9 cellular contexts compared by ENCODE assay signal in the genomic region with DNA sequence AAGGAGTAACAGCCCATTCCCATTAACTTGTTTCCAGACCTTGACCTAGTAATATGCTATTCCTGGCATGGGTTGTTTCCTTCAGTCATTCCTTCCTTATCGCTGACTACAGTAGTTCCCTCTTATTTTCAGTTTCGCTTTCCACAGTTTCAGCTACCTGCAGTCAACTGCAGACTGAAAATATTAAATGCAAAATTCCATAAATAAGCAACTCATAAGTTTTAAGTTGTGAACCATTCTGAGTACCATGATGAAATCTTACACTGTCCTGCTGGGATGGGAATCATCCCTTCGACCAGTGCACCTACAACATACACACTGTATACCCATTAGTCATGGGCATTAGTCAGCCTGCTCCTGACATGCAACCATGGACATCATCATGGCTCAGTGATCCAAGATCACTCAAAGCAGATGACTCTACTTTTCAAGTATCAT.
DNase-seq lines count a peak whose midpoint lies in the region; ATAC-seq and TF ChIP-seq lines count a peak whose summit lies in the region.
"Had no signal": no experiment of that assay in that cellular context is flagged by ENCODE, and none has a peak within 500 bp of the region (broad histone marks: within the 10 kb centered on the region; RNA-seq: fewer than 3 reads in every experiment).

No MANE protein-coding gene starts in this region.

- no peaks in the 10 kb centered on the region for H3K9me3 ChIP-seq in OCI-LY1 (ENCODE audit: low read length)
- no peaks in the 10 kb centered on the region for H3K9me3 ChIP-seq in trophoblast cell (ENCODE audit: insufficient read depth, low read depth, low read length)
- H3K9me3 ChIP-seq in gastrocnemius medialis, result no peaks in the 10 kb centered on the region
- no peaks in the 10 kb centered on the region for H3K9me3 ChIP-seq in SJCRH30 (replicated peaks)

- H4K12ac ChIP-seq in trophoblast cell (ENCODE audit: low read depth, low read length), result no peak overlapping the region

- H3K27ac ChIP-seq in OCI-LY1 (ENCODE audit: low read depth, low read length, poor library complexity, severe bottlenecking) (no peak overlapping the region), trophoblast cell (ENCODE audit: low read depth, low read length) (no peak overlapping the region), gastrocnemius medialis (no peak overlapping the region), SJCRH30 (no peak overlapping the region)

- intact Hi-C loops in gastrocnemius medialis (cut with DNase I; ENCODE audit: low total_unique reads), result no loop called here

- H4K8ac ChIP-seq in trophoblast cell (ENCODE audit: low read depth, low read length), result no peak overlapping the region

- H3K79me2 ChIP-seq in OCI-LY1 (ENCODE audit: insufficient read depth, low read length), result no peaks in the 10 kb centered on the region
- no peaks in the 10 kb centered on the region for H3K79me2 ChIP-seq in trophoblast cell (ENCODE audit: control insufficient read depth, insufficient read depth, low read length, poor library complexity)

- H3F3A ChIP-seq in OCI-LY1 (ENCODE audit: insufficient read depth, low read length), result no peaks in the 10 kb centered on the region

- peak; percentile 44 for DNase-seq in GM03348 (ENCODE audit: low spot score)
- peak; percentile 37 for DNase-seq in dermis blood vessel endothelial cell
- peak; percentile 65 to 86 for DNase-seq in trophoblast cell
- no peak for DNase-seq in GOT3 (lab: John Stamatoyannopoulos, UW)
- no peak for DNase-seq in NCI-H1105 (lab: John Stamatoyannopoulos, UW)
- DNase-seq in gastrocnemius medialis, result no peak
- DNase-seq in SJCRH30, result no peak
- DNase-seq: NCI-H524 had no signal

- H3K27me3 ChIP-seq in OCI-LY1 (ENCODE audit: insufficient read depth, low read length) (no peaks in the 10 kb centered on the region), trophoblast cell (ENCODE audit: insufficient read depth, low read length) (no peaks in the 10 kb centered on the region), gastrocnemius medialis (no peaks in the 10 kb centered on the region), SJCRH30 (no peaks in the 10 kb centered on the region; the same call in 1 of the 2 replicates)

- no peak overlapping the region for H2BK12ac ChIP-seq in trophoblast cell (ENCODE audit: low read length)

- H3K4me2 ChIP-seq in OCI-LY1 (ENCODE audit: low read length) (peak overlapping the region; percentile 44), trophoblast cell (ENCODE audit: low read length) (no peak overlapping the region)

- no peak overlapping the region for H2BK5ac ChIP-seq in trophoblast cell (ENCODE audit: low read depth, low read length, poor library complexity)

- no peaks in the 10 kb centered on the region for H4K20me1 ChIP-seq in OCI-LY1 (ENCODE audit: insufficient read depth, low read length)

- H2AFZ ChIP-seq in OCI-LY1 (ENCODE audit: low read length) (no peak overlapping the region), trophoblast cell (ENCODE audit: insufficient read depth, low read length, poor library complexity) (no peak overlapping the region)

- no CpG with 5 or more reads among the region's 3 CpGs for WGBS in trophoblast cell (ENCODE audit: extremely low coverage, insufficient coverage, insufficient read length)

- no peak for TF ChIP-seq POLR2A in gastrocnemius medialis (IDR thresholded peaks at IDR 0.05)

- H3K36me3 ChIP-seq in OCI-LY1 (ENCODE audit: insufficient read depth, low read length) (no peaks in the 10 kb centered on the region), trophoblast cell (ENCODE audit: control insufficient read depth in 1 of 2, insufficient read depth in 2 of 2, low read length in 2 of 2) (no peaks in the 10 kb centered on the region), gastrocnemius medialis (no peaks in the 10 kb centered on the region), SJCRH30 (no peaks in the 10 kb centered on the region)

- H3K4ac ChIP-seq in trophoblast cell (ENCODE audit: low read depth, low read length), result no peak overlapping the region

- no peak overlapping the region for H2BK120ac ChIP-seq in trophoblast cell (ENCODE audit: insufficient read depth, low read length, poor library complexity)

- H3K79me1 ChIP-seq in trophoblast cell (ENCODE audit: low read length), result peaks cover 9% of the 10 kb centered on the region

- no peak overlapping the region for H2AK5ac ChIP-seq in trophoblast cell (ENCODE audit: low read length)

- in situ Hi-C loops in gastrocnemius medialis (cut with MboI; ENCODE audit: low sequenced_read_pairs in 4 of 4), result no loop called here

- TF ChIP-seq CTCF in OCI-LY1 (IDR thresholded peaks at IDR 0.05; ENCODE audit: low read length) (no peak), gastrocnemius medialis (IDR thresholded peaks at IDR 0.05 in 4 of 5, conservative IDR thresholded peaks at IDR 0.05 in 1 of 5) (no peak)

- no peak overlapping the region for H3K18ac ChIP-seq in trophoblast cell (ENCODE audit: low read length)

- H3K9me2 ChIP-seq in OCI-LY1 (ENCODE audit: low read depth, low read length), result no peaks in the 10 kb centered on the region

- no peak for ATAC-seq in gastrocnemius medialis

- H3K4me3 ChIP-seq in OCI-LY1 (ENCODE audit: low read depth, low read length, poor library complexity, severe bottlenecking) (peak overlapping the region; percentile 25), trophoblast cell (ENCODE audit: low read depth, low read length) (no peak overlapping the region), gastrocnemius medialis (no peak overlapping the region), SJCRH30 (no peak overlapping the region)

- H3K4me1 ChIP-seq in OCI-LY1 (ENCODE audit: insufficient read depth, low read length, severe bottlenecking) (no peaks in the 10 kb centered on the region), trophoblast cell (ENCODE audit: control insufficient read depth in 1 of 2, insufficient read depth in 2 of 2, low read length in 2 of 2) (peaks cover 0 to 5% of the 10 kb centered on the region in 2 experiments), gastrocnemius medialis (no peaks in the 10 kb centered on the region), SJCRH30 (no peaks in the 10 kb centered on the region)

- no peak overlapping the region for H3K9ac ChIP-seq in OCI-LY1 (ENCODE audit: low read length)
- no peak overlapping the region for H3K9ac ChIP-seq in trophoblast cell (ENCODE audit: low read length)

- no peak overlapping the region for H3K23ac ChIP-seq in trophoblast cell (ENCODE audit: low read length)

- no peak overlapping the region for H4K91ac ChIP-seq in trophoblast cell (ENCODE audit: low read depth, low read length)

- no peak overlapping the region for H3K14ac ChIP-seq in trophoblast cell (ENCODE audit: low read length)

Comparison
In these comparisons a context has a peak if more than half of its experiments do, and no peak if none do; other contexts are left out.
1. DNase-seq: peak in GM03348 (single experiment), dermis blood vessel endothelial cell (single experiment) and trophoblast cell (2 of 2); none in GOT3 (single experiment), NCI-H1105 (single experiment), gastrocnemius medialis (0 of 2) and SJCRH30 (0 of 2).